In genomic region chr11:37504066-37504611, GRCh38 we compare ENCODE assay signal across 8 cellular contexts.
A peak's percentile ranks its signal among the peaks of the same experiment; 100 is the strongest.
DNase-seq lines count a peak whose midpoint lies in the region; ATAC-seq and TF ChIP-seq lines count a peak whose summit lies in the region.

No MANE protein-coding gene starts in this region.

- H3K79me2 ChIP-seq in ACC112 (ENCODE audit: control insufficient read depth, insufficient read depth, low read length, unreplicated experiment), result no peaks in the 10 kb centered on the region
- no peaks in the 10 kb centered on the region for H3K79me2 ChIP-seq in H9 (ENCODE audit: insufficient read depth, low read length)

- TF ChIP-seq CTCF in H9 (conservative IDR thresholded peaks at IDR 0.05), result no peak

- H3K27ac Mint-ChIP-seq in H9, result peak overlapping the region in 1 of 3 experiments; percentile 85; a peak in 3 of 7 replicates

- H3K4me1 Mint-ChIP-seq in H9, result peaks cover 42% of the 10 kb centered on the region in 2 experiments

- H2AFZ ChIP-seq in ACC112 (ENCODE audit: low read length, unreplicated experiment) (no peak overlapping the region), H9 (ENCODE audit: low read length) (no peak overlapping the region)

- no peak overlapping the region for H4K8ac ChIP-seq in H9 (replicated peaks; ENCODE audit: insufficient read length, low read depth, low read length)

- no peak overlapping the region for H3K56ac ChIP-seq in H9 (ENCODE audit: insufficient read length, low read depth, low read length)

- no peak overlapping the region for H2AK5ac ChIP-seq in H9 (ENCODE audit: insufficient read length, low read length)

- H3K23me2 ChIP-seq in H9 (ENCODE audit: insufficient read length, low read depth, low read length, poor library complexity, severe bottlenecking), result no peaks in the 10 kb centered on the region

- H4K5ac ChIP-seq in H9 (ENCODE audit: insufficient read length, low read depth, low read length), result no peak overlapping the region

- WGBS in H9 (ENCODE audit: extremely low coverage, insufficient read length, low lambda C conversion rate), result no CpG with 5 or more reads among the region's 3 CpGs

- H3K4me2 ChIP-seq in H9 (ENCODE audit: insufficient read depth, insufficient read length, low read length), result no peak overlapping the region

- H3K9me3 Mint-ChIP-seq in H9, result peaks cover 0 to 4% of the 10 kb centered on the region in 2 experiments; a peak in 3 of 5 replicates

- no peak overlapping the region for H3K14ac ChIP-seq in H9 (ENCODE audit: insufficient read depth, low read length)

- H3T11ph ChIP-seq in H9 (ENCODE audit: low read length), result no peak overlapping the region

- peak; percentile 93 for ATAC-seq in GM19328 (IDR thresholded peaks at IDR 0.05; ENCODE audit: unreplicated experiment)
- peak; percentile 87 for ATAC-seq in HG03108 (IDR thresholded peaks at IDR 0.05; ENCODE audit: unreplicated experiment)
- ATAC-seq in SK-N-SH treated with all-trans-retinoic acid at 6 μM for 48 hours, result peak; percentile 87

- H3K79me1 ChIP-seq in H9 (ENCODE audit: insufficient read depth, low read depth, low read length, poor library complexity, severe bottlenecking), result no peaks in the 10 kb centered on the region

- no peak overlapping the region for H2BK120ac ChIP-seq in H9 (ENCODE audit: low read depth, low read length, poor library complexity, severe bottlenecking)

- H3K27ac ChIP-seq in ACC112 (ENCODE audit: low read depth, low read length) (peak overlapping the region; percentile 91), H9 (ENCODE audit: insufficient read length, low read depth, low read length) (no peak overlapping the region)

- no peak overlapping the region for H3K18ac ChIP-seq in H9 (ENCODE audit: insufficient read length, low read depth, low read length)

- peaks cover 0 to 23% (median 4%) of the 10 kb centered on the region in 3 experiments; a peak in 4 of 7 replicates for H3K36me3 Mint-ChIP-seq in H9 (ENCODE audit: insufficient read depth in 1 of 3, low read depth in 3 of 3)

- H3K36me3 ChIP-seq in ACC112 (ENCODE audit: insufficient read depth, low read length), result no peaks in the 10 kb centered on the region

- no peaks in the 10 kb centered on the region for H4K20me1 ChIP-seq in H9 (ENCODE audit: control insufficient read depth, insufficient read depth, insufficient read length)

- H2BK15ac ChIP-seq in H9 (ENCODE audit: low read depth, low read length), result no peak overlapping the region

- no peaks in the 10 kb centered on the region for H3K27me3 ChIP-seq in ACC112 (ENCODE audit: insufficient read depth, low read length)
- no peaks in the 10 kb centered on the region for H3K27me3 ChIP-seq in H9 (ENCODE audit: insufficient read depth, low read length)

- peaks cover 41% of the 10 kb centered on the region for H3K4me1 ChIP-seq in ACC112 (ENCODE audit: control insufficient read depth, insufficient read depth, low read length, unreplicated experiment)
- H3K4me1 ChIP-seq in H9 (ENCODE audit: insufficient read depth, low read length), result no peaks in the 10 kb centered on the region; the same call in 1 of the 2 replicates

- H2BK12ac ChIP-seq in H9 (ENCODE audit: insufficient read length, low read depth, low read length), result no peak overlapping the region

- H3K9me3 ChIP-seq in H9 (ENCODE audit: control insufficient read depth, low read depth, low read length), result no peaks in the 10 kb centered on the region

- no peaks in the 10 kb centered on the region for H3K27me3 Mint-ChIP-seq in H9 (ENCODE audit: low read depth)

- no peak overlapping the region for H3K4ac ChIP-seq in H9 (ENCODE audit: low read depth, low read length)

- DNase-seq in medulla oblongata (ENCODE audit: extremely low spot score), result peak; percentile 54
- no peak for DNase-seq in NCI-H526 (lab: John Stamatoyannopoulos, UW)
- DNase-seq in mesenteric fat pad (ENCODE audit: low spot score), result no peak
- DNase-seq in H9, result no peak

- no peak overlapping the region for H3K9ac ChIP-seq in H9 (ENCODE audit: extremely low read depth, insufficient read length, low read length)

- no peak overlapping the region for H4K91ac ChIP-seq in H9 (ENCODE audit: insufficient read length, low read depth, low read length)

- no peak overlapping the region for H2BK5ac ChIP-seq in H9 (ENCODE audit: insufficient read length, low read length)

- H2BK20ac ChIP-seq in H9 (ENCODE audit: low read depth, low read length, poor library complexity, severe bottlenecking), result no peak overlapping the region

- H3K23ac ChIP-seq in H9 (ENCODE audit: insufficient read length, low read depth, low read length), result no peak overlapping the region

- no peak overlapping the region for H3K4me3 Mint-ChIP-seq in H9

- peak overlapping the region; percentile 60 for H3K4me3 ChIP-seq in ACC112 (ENCODE audit: low read depth, low read length)

TF ChIP-seq in SK-N-SH treated with all-trans-retinoic acid at 6 μM for 48 hours, 23 proteins besides CTCF, POLR2A, EP300 and RAD21:
- TF ChIP-seq ISL1 (CRISPR knock-in tag; IDR thresholded peaks at IDR 0.05), result peak; percentile 59
- peak; percentile 40; the same call in 1 of the 2 replicates for TF ChIP-seq ZFP3 (CRISPR knock-in tag; IDR thresholded peaks at IDR 0.05)
- no peak for TF ChIP-seq ZC3H10 (CRISPR knock-in tag; IDR thresholded peaks at IDR 0.05)
- TF ChIP-seq PATZ1 (CRISPR knock-in tag; IDR thresholded peaks at IDR 0.05; ENCODE audit: borderline replicate concordance), result peak; percentile 80; the same call in 1 of the 2 replicates
- TF ChIP-seq CREB5 (CRISPR knock-in tag; IDR thresholded peaks at IDR 0.05; ENCODE audit: low read depth), result peak; percentile 68
- TF ChIP-seq ZNF8 (CRISPR knock-in tag; IDR thresholded peaks at IDR 0.05), result no peak
- TF ChIP-seq TCF4 (CRISPR knock-in tag; IDR thresholded peaks at IDR 0.05; ENCODE audit: borderline replicate concordance), result no peak
- no peak for TF ChIP-seq RARB (CRISPR knock-in tag; IDR thresholded peaks at IDR 0.05)
- no peak for TF ChIP-seq CSRNP3 (CRISPR knock-in tag; IDR thresholded peaks at IDR 0.05)
